8 cellular contexts compared by ENCODE assay signal in the genomic region with DNA sequence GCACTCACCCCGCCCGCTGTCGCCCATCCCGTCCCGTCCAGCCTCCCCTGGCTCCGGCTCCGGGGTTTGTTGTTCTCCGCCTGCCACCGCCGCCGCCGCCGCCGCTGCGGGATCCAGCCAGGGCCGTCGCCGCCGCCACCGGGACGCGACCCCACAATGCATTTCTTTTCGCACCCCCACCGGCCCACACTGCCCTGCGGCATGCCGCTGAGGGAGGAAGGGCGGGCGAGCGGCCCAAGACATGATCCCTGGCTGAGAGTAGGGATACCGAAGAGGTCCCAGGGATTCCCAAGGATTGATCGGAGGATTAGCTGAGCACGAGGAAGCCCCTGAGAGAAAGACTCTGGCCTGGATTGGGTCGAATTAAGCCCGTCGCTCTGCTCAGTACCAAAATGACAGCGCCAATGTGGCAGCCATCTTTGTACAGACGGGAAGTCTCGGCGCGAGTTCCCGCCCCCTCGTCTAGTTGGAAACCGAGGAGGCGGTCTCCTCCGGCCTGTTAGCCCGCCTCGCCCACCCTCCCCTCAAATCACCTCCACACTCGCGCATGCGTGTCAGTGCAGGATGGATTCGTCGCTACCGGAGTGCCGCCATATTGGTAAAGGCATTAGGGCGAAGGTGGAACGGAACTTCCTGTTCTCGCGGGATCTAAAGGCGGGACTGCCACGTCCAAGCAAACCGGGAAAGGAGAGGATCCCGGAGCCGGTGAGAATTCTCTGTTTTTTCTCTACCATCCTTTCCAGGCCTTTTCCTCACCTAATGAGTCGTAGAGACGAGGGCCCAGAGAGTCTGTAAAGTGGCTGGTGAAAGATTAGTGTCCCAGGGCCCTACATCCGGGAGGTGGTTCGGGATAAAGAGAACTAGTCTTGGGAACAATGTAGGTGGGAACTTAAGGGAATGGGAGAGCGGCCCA. TPM values are rescaled to one million over a fixed set of nuclear protein-coding genes. Genes with fewer than 3 reads are reported as not detected.
DNase-seq lines count a peak whose midpoint lies in the region; ATAC-seq and TF ChIP-seq lines count a peak whose summit lies in the region.

RXRB (minus strand) TSS at position 432 of the 913 bp plus-strand sequence; CDS start at position 243, 189 bp downstream.
A gene with protein sequence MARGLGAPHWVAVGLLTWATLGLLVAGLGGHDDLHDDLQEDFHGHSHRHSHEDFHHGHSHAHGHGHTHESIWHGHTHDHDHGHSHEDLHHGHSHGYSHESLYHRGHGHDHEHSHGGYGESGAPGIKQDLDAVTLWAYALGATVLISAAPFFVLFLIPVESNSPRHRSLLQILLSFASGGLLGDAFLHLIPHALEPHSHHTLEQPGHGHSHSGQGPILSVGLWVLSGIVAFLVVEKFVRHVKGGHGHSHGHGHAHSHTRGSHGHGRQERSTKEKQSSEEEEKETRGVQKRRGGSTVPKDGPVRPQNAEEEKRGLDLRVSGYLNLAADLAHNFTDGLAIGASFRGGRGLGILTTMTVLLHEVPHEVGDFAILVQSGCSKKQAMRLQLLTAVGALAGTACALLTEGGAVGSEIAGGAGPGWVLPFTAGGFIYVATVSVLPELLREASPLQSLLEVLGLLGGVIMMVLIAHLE (plus strand): TSS at position 634 of the 913 bp plus-strand sequence. CDS start 379 bp downstream, outside the sequence.

- H3K27me3 ChIP-seq in esophagus muscularis mucosa: no peaks in the 10 kb centered on the region
- no peaks in the 10 kb centered on the region for H3K27me3 ChIP-seq in muscle layer of duodenum (ENCODE audit: low read depth, low read length)

- no peak for TF ChIP-seq EP300 in esophagus muscularis mucosa (IDR thresholded peaks at IDR 0.05)

- H3K36me3 ChIP-seq in esophagus muscularis mucosa (peaks cover 35 to 52% (median 46%) of the 10 kb centered on the region in 4 donors), muscle layer of duodenum (ENCODE audit: control insufficient read depth in 1 of 2, insufficient read depth in 2 of 2, low read length in 2 of 2) (peaks cover 42 to 50% of the 10 kb centered on the region in 2 donors)

- DNase-seq in DMS153 treated with DMSO at 0.1 percent for 48 hours (lab: John Stamatoyannopoulos, UW; ENCODE audit: unreplicated experiment): peak; percentile 97
- DNase-seq in LHCN-M2 (ENCODE audit: low read depth): peak; percentile 99
- peak; percentile 98 for DNase-seq in RPMI7951 (ENCODE audit: low read depth)
- peak; percentile 99 for DNase-seq in activated T-helper 1 cell treated with Interleukin-2 at 50 U/mL for 16 hours (ENCODE audit: low read depth)
- DNase-seq in esophagus muscularis mucosa (ENCODE audit: extremely low spot score): peak; percentile 100
- DNase-seq in stimulated activated CD8-positive, alpha-beta memory T cell treated with anti-CD3 and anti-CD28 coated beads, Interleukin-7, amount 100 ng/mL, for 24 hours (ENCODE audit: low read depth): peak; percentile 97

- H3K4me1 ChIP-seq in esophagus muscularis mucosa: peaks cover 59 to 77% (median 72%) of the 10 kb centered on the region in 4 donors
- peaks cover 39 to 61% of the 10 kb centered on the region in 2 donors for H3K4me1 ChIP-seq in muscle layer of duodenum (ENCODE audit: control insufficient read depth in 1 of 2, insufficient read depth in 2 of 2, low read length in 2 of 2)

- ATAC-seq in GM21825 (IDR thresholded peaks at IDR 0.05; ENCODE audit: unreplicated experiment): peak; percentile 56

- intact Hi-C loops in esophagus muscularis mucosa (cut with DNase I): no loop called here

- no peak for TF ChIP-seq CTCF in esophagus muscularis mucosa (IDR thresholded peaks at IDR 0.05)

- 0% methylated on average over 53 of the region's 68 CpGs for WGBS in esophagus muscularis mucosa

- no peaks in the 10 kb centered on the region for H3K9me3 ChIP-seq in esophagus muscularis mucosa
- H3K9me3 ChIP-seq in muscle layer of duodenum (ENCODE audit: control insufficient read depth in 1 of 2, low read length in 2 of 2): no peaks in the 10 kb centered on the region

- H3K27ac ChIP-seq in esophagus muscularis mucosa (replicated peaks in 1 of 4) (peak within 1 kb of the TSS; percentile 90 to 97 (median 93)), muscle layer of duodenum (ENCODE audit: low read length) (peak within 1 kb of the TSS; percentile 98)

- TF ChIP-seq POLR2A in esophagus muscularis mucosa (IDR thresholded peaks at IDR 0.05; ENCODE audit: low read depth): peak; percentile 33

- H3K4me3 ChIP-seq in esophagus muscularis mucosa (peak within 1 kb of the TSS; percentile 76 to 84 (median 80)), muscle layer of duodenum (ENCODE audit: low read depth in 1 of 2, low read length in 2 of 2) (peak within 1 kb of the TSS; percentile 82 to 99)

RNA-seq across cellular contexts. Expression of gene RXRB, which starts in this region (rescaled TPM):
- total RNA-seq in LHCN-M2 (2014; rRNA removed) (17.4 and 23.0 TPM in 2 replicates), esophagus muscularis mucosa (10 to 100 TPM; 21.5 to 34.1 (median 32.2) TPM)
- polyA plus RNA-seq in LHCN-M2 (2012): 26.9 TPM
- total RNA-seq in RPMI7951 (2014; rRNA removed; shearing (Covaris generic)): 14.4 and 15.4 TPM in 2 replicates

RNA-seq across cellular contexts. Expression of the second gene that starts in this region (rescaled TPM):
- total RNA-seq in LHCN-M2 (2014; rRNA removed): 91.9 and 104 TPM in 2 replicates
- polyA plus RNA-seq in LHCN-M2 (2012): 148 TPM
- 58.0 and 77.2 TPM in 2 replicates for total RNA-seq in RPMI7951 (2014; rRNA removed; shearing (Covaris generic))
- 10 to 100 TPM; 43.6 to 80.1 (median 62.3) TPM for total RNA-seq in esophagus muscularis mucosa

Comparison
In these comparisons a context has a peak if more than half of its experiments do, and no peak if none do; other contexts are left out.
1. Peak in every context shown above with its lines: DNase-seq, ATAC-seq, H3K4me3 ChIP-seq and H3K27ac ChIP-seq.